Comparison of ENCODE assay signal across 1 cellular context in the genomic region with DNA sequence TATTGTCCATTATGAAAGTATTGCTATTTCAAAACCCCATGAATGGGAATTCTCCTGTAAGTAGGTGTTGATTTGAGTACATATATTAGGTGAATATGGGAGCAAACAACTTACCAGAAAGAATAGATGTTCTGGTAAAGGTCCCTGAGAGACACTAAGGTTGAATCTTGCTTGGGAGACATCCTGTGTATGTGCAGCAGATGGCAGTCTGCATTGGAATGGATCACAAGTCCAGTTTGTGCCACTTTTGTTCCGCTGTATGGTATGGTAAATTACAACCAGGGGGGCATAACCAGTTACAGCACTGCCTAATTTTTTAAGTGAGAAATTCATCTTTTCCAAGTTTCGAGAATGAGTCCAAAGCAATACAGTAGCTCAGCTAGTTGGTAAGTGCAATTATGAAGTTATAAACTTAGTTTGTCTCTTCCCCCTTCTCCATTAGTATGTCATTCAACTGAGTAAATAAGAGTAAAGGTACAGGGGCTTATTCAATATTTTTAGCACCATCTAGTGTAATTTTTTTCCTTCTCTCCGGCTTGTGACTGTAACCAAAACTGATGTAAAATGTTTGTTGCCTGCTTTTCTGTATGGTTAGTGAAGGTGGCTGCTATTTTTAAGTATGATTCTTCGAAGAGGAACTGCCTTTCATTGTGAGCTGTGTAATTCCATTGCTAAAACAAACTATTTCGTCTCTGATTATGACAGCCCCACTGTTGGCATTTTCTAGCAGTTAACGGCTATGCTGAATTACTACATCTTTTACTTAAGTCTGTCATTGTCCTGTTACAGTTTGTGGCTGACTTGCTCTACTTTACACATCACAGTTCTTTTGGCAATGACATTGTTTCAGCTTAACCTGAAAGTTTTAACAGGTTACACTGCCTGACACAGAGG.
TF ChIP-seq lines count a peak whose summit lies in the region.

No MANE protein-coding gene starts in this region.

TF ChIP-seq in WTC11, 78 proteins besides CTCF, POLR2A, EP300 and RAD21 (continued from another document):
- TF ChIP-seq ATF2 (CRISPR knock-in tag; IDR thresholded peaks at IDR 0.05; ENCODE audit: borderline replicate concordance, low read depth) = no peak
- TF ChIP-seq MLX (CRISPR knock-in tag; IDR thresholded peaks at IDR 0.05) = no peak
- TF ChIP-seq ZNF263 (CRISPR knock-in tag; IDR thresholded peaks at IDR 0.05; ENCODE audit: low read depth) = no peak
- no peak for TF ChIP-seq ELF4 (CRISPR knock-in tag; IDR thresholded peaks at IDR 0.05; ENCODE audit: low read depth)
- no peak for TF ChIP-seq KAT7 (CRISPR knock-in tag; IDR thresholded peaks at IDR 0.05; ENCODE audit: borderline replicate concordance)
- TF ChIP-seq, protein P1, sequence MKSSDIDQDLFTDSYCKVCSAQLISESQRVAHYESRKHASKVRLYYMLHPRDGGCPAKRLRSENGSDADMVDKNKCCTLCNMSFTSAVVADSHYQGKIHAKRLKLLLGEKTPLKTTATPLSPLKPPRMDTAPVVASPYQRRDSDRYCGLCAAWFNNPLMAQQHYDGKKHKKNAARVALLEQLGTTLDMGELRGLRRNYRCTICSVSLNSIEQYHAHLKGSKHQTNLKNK (CRISPR knock-in tag; IDR thresholded peaks at IDR 0.05) = no peak
- TF ChIP-seq ZSCAN18 (CRISPR knock-in tag; IDR thresholded peaks at IDR 0.05) = no peak
- TF ChIP-seq NFYB (CRISPR knock-in tag; conservative IDR thresholded peaks at IDR 0.05; ENCODE audit: low read depth) = no peak
- no peak for TF ChIP-seq ZNF532 (CRISPR knock-in tag; IDR thresholded peaks at IDR 0.05; ENCODE audit: borderline replicate concordance)
